28 cellular contexts compared by ENCODE assay signal in the genomic region with DNA sequence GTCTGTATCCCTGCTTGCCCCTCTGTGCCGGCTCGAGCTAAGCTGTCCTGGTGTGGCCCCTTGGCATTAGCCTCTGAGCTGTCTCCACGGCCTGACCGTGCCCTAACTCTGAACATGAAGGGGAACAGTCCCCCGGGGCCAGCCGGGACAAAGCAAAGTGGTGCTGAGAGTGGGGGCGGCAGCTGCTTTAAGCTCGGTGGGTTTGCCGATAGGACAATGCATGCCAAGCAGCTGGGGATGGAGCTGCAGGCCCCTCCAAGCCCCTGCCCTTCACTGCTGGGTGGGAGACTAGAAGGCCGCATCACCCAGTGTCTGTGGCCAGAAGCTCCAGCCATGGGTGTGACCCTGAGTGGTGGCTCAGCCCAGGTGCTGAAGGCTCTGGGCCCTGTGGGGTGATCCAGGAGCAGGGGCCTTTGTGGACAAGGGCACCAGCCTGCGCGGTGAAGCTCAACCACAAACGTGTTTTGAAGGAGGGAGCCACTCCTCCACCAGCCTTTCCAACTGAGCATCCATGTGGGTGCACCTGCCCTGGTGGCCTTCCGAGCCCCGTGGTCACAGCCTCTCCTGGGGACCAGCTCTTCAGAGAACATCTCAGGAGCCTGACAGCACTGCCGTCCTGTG.
DNase-seq lines count a peak whose midpoint lies in the region; ATAC-seq and TF ChIP-seq lines count a peak whose summit lies in the region.
"Had no signal": no experiment of that assay in that cellular context is flagged by ENCODE, and none has a peak within 500 bp of the region (broad histone marks: within the 10 kb centered on the region; RNA-seq: fewer than 3 reads in every experiment).

No MANE protein-coding gene starts in this region.

- no peak for ATAC-seq in activated CD8-positive, alpha-beta T cell treated with anti-CD3 and anti-CD28 coated beads, Interleukin-2, amount 10 ng/mL, durations not matched to agents 7 days and 5 days
- no peak for ATAC-seq in activated CD8-positive, alpha-beta T cell treated with anti-CD3 and anti-CD28 coated beads for 36 hours
- no peak for ATAC-seq in HG02623 (IDR thresholded peaks at IDR 0.05; ENCODE audit: unreplicated experiment)
- ATAC-seq: activated T-helper 17 cell treated with anti-CD3 and anti-CD28 coated beads, Interleukin-2, amount 50 U/mL, for 72 hours; right lobe of liver had no signal

- DNase-seq in activated CD8-positive, alpha-beta T cell treated with anti-CD3 and anti-CD28 coated beads, Interleukin-2, amount 10 ng/mL, durations not matched to agents 7 days and 5 days, result no peak
- no peak for DNase-seq in activated CD8-positive, alpha-beta T cell treated with anti-CD3 and anti-CD28 coated beads for 36 hours
- DNase-seq in Peyer's patch, result peak in 2 of 3 donors; percentile 37
- DNase-seq in mesenteric fat pad (ENCODE audit: low spot score), result peak; percentile 88
- DNase-seq in suprapubic skin (ENCODE audit: low spot score in 2 of 2), result peak; percentile 49 to 73
- no peak for DNase-seq in prostate gland (ENCODE audit: low spot score)
- DNase-seq in foreskin fibroblast, result no peak
- DNase-seq: activated CD4-positive, alpha-beta T cell treated with anti-CD3 and anti-CD28 coated beads for 48 hours; CD4-positive, alpha-beta T cell; colonic mucosa; effector CD8-positive, alpha-beta T cell; GM23248; HFFc6; hypothalamus; IMR-90; mesenchymal stem cell; NCI-H1048; NCI-H446; NCI-H82; SIG-M5; stimulated activated CD4-positive, alpha-beta T cell treated with anti-CD3 and anti-CD28 coated beads, Interleukin-12 subunit alpha, Interleukin-12 subunit beta, amount 100 ng/mL, for 4 hours; stimulated activated CD4-positive, alpha-beta T cell treated with anti-CD3 and anti-CD28 coated beads, Interleukin-4, amount 100 ng/mL, for 1 hour had no signal

- H3K4me3 Mint-ChIP-seq in activated CD8-positive, alpha-beta T cell treated with anti-CD3 and anti-CD28 coated beads, Interleukin-2, amount 10 ng/mL, durations not matched to agents 7 days and 5 days, result no peak overlapping the region
- H3K4me3 Mint-ChIP-seq in activated CD8-positive, alpha-beta T cell treated with anti-CD3 and anti-CD28 coated beads for 36 hours, result no peak overlapping the region
- H3K4me3 Mint-ChIP-seq: activated naive CD8-positive, alpha-beta T cell; activated T-helper 17 cell treated with anti-CD3 and anti-CD28 coated beads, Interleukin-2, amount 50 U/mL, for 72 hours; CD4-positive, alpha-beta T cell; HFFc6; neural progenitor cell had no signal

- peaks cover 0 to 2% (median 0%) of the 10 kb centered on the region in 4 donors for H3K4me1 ChIP-seq in Peyer's patch
- H3K4me1 ChIP-seq in suprapubic skin, result peaks cover 3% of the 10 kb centered on the region
- H3K4me1 ChIP-seq in prostate gland (replicated peaks), result no peaks in the 10 kb centered on the region
- H3K4me1 ChIP-seq: colonic mucosa, right lobe of liver had no signal

- H3K27ac Mint-ChIP-seq in activated CD8-positive, alpha-beta T cell treated with anti-CD3 and anti-CD28 coated beads, Interleukin-2, amount 10 ng/mL, durations not matched to agents 7 days and 5 days, result peak overlapping the region; percentile 8
- H3K27ac Mint-ChIP-seq in activated CD8-positive, alpha-beta T cell treated with anti-CD3 and anti-CD28 coated beads for 36 hours, result no peak overlapping the region
- H3K27ac Mint-ChIP-seq: activated naive CD8-positive, alpha-beta T cell; activated T-helper 17 cell treated with anti-CD3 and anti-CD28 coated beads, Interleukin-2, amount 50 U/mL, for 72 hours; CD4-positive, alpha-beta T cell; HFFc6 had no signal

- H3K4me3 ChIP-seq in Peyer's patch (no peak overlapping the region), suprapubic skin (no peak overlapping the region), prostate gland (no peak overlapping the region), foreskin fibroblast (ENCODE audit: low read depth in 1 of 2, low read length in 2 of 2) (no peak overlapping the region)
- H3K4me3 ChIP-seq: colonic mucosa, GM23248, neural progenitor cell, right lobe of liver had no signal

- H3K27me3 Mint-ChIP-seq in activated CD8-positive, alpha-beta T cell treated with anti-CD3 and anti-CD28 coated beads, Interleukin-2, amount 10 ng/mL, durations not matched to agents 7 days and 5 days (ENCODE audit: low read depth), result peaks cover 3% of the 10 kb centered on the region
- H3K27me3 Mint-ChIP-seq in activated CD8-positive, alpha-beta T cell treated with anti-CD3 and anti-CD28 coated beads for 36 hours, result no peaks in the 10 kb centered on the region
- H3K27me3 Mint-ChIP-seq: activated naive CD8-positive, alpha-beta T cell; activated T-helper 17 cell treated with anti-CD3 and anti-CD28 coated beads, Interleukin-2, amount 50 U/mL, for 72 hours; CD4-positive, alpha-beta T cell had no signal

- POLR2A ChIA-PET in activated CD8-positive, alpha-beta T cell treated with anti-CD3 and anti-CD28 coated beads, Interleukin-2, amount 10 ng/mL, durations not matched to agents 7 days and 5 days (lab: Charles Lee), result no interaction called here
- POLR2A ChIA-PET in activated CD8-positive, alpha-beta T cell treated with anti-CD3 and anti-CD28 coated beads for 36 hours (lab: Charles Lee), result interaction anchor here (0.8 to 1.3 kb wide), 2 partner anchors 44 to 294 kb away, joined by 3 read pairs; no protein-coding TSS in a partner anchor

- H3K4me1 Mint-ChIP-seq in activated CD8-positive, alpha-beta T cell treated with anti-CD3 and anti-CD28 coated beads, Interleukin-2, amount 10 ng/mL, durations not matched to agents 7 days and 5 days (ENCODE audit: low read depth), result peaks cover 41% of the 10 kb centered on the region
- peaks cover 30% of the 10 kb centered on the region for H3K4me1 Mint-ChIP-seq in activated CD8-positive, alpha-beta T cell treated with anti-CD3 and anti-CD28 coated beads for 36 hours (ENCODE audit: low read depth)

- TF ChIP-seq POLR2A in Peyer's patch (IDR thresholded peaks at IDR 0.05), result no peak
- TF ChIP-seq POLR2A in suprapubic skin (IDR thresholded peaks at IDR 0.05), result no peak
- TF ChIP-seq POLR2A in prostate gland (IDR thresholded peaks at IDR 0.05), result no peak

- no peak overlapping the region for H3K27ac ChIP-seq in Peyer's patch
- H3K27ac ChIP-seq in suprapubic skin, result no peak overlapping the region
- H3K27ac ChIP-seq in prostate gland, result no peak overlapping the region
- H3K27ac ChIP-seq: colonic mucosa, epithelial cell of prostate, GM23248, neural progenitor cell, right lobe of liver had no signal

- no peaks in the 10 kb centered on the region for H3K36me3 Mint-ChIP-seq in activated CD8-positive, alpha-beta T cell treated with anti-CD3 and anti-CD28 coated beads, Interleukin-2, amount 10 ng/mL, durations not matched to agents 7 days and 5 days (ENCODE audit: low read depth)
- no peaks in the 10 kb centered on the region for H3K36me3 Mint-ChIP-seq in activated CD8-positive, alpha-beta T cell treated with anti-CD3 and anti-CD28 coated beads for 36 hours (ENCODE audit: low read depth)
- H3K36me3 Mint-ChIP-seq: activated naive CD8-positive, alpha-beta T cell; neural progenitor cell had no signal

- no peaks in the 10 kb centered on the region for H3K9me3 ChIP-seq in Peyer's patch
- H3K9me3 ChIP-seq in suprapubic skin, result no peaks in the 10 kb centered on the region
- H3K9me3 ChIP-seq in prostate gland, result no peaks in the 10 kb centered on the region
- H3K9me3 ChIP-seq: colonic mucosa, right lobe of liver had no signal

- TF ChIP-seq CTCF in activated CD8-positive, alpha-beta T cell treated with anti-CD3 and anti-CD28 coated beads for 36 hours (IDR thresholded peaks at IDR 0.05), result no peak
- TF ChIP-seq CTCF in Peyer's patch (IDR thresholded peaks at IDR 0.05) (no peak), suprapubic skin (IDR thresholded peaks at IDR 0.05) (no peak), prostate gland (IDR thresholded peaks at IDR 0.05) (no peak), foreskin fibroblast (IDR thresholded peaks at IDR 0.05; ENCODE audit: low read depth, low read length) (no peak)

- no peaks in the 10 kb centered on the region for H3K27me3 ChIP-seq in Peyer's patch
- H3K27me3 ChIP-seq in suprapubic skin, result peaks cover 3% of the 10 kb centered on the region
- H3K27me3 ChIP-seq in prostate gland (replicated peaks; ENCODE audit: insufficient read depth), result no peaks in the 10 kb centered on the region
- H3K27me3 ChIP-seq: colonic mucosa, neural progenitor cell, right lobe of liver had no signal

- WGBS in suprapubic skin, result 87% methylated on average over 4 of the region's 16 CpGs
- 96% methylated on average over 16 of the region's 16 CpGs for WGBS in prostate gland

- H3K9me3 Mint-ChIP-seq in activated CD8-positive, alpha-beta T cell treated with anti-CD3 and anti-CD28 coated beads, Interleukin-2, amount 10 ng/mL, durations not matched to agents 7 days and 5 days (ENCODE audit: insufficient read depth), result no peaks in the 10 kb centered on the region
- no peaks in the 10 kb centered on the region for H3K9me3 Mint-ChIP-seq in activated CD8-positive, alpha-beta T cell treated with anti-CD3 and anti-CD28 coated beads for 36 hours
- H3K9me3 Mint-ChIP-seq: activated T-helper 17 cell treated with anti-CD3 and anti-CD28 coated beads, Interleukin-2, amount 50 U/mL, for 72 hours; CD4-positive, alpha-beta T cell; neural progenitor cell had no signal

- intact Hi-C loops in activated CD8-positive, alpha-beta T cell treated with anti-CD3 and anti-CD28 coated beads for 36 hours (cut with micrococcal nuclease), result loop anchor here (5.0 kb wide), 1 partner anchor 298 kb away; a partner anchor contains a TSS
- intact Hi-C loops in prostate gland (cut with DNase I), result no loop called here

- H3K36me3 ChIP-seq in Peyer's patch (no peaks in the 10 kb centered on the region), suprapubic skin (no peaks in the 10 kb centered on the region), prostate gland (no peaks in the 10 kb centered on the region)
- H3K36me3 ChIP-seq: colonic mucosa, neural progenitor cell, right lobe of liver had no signal

- CTCF ChIA-PET in activated CD8-positive, alpha-beta T cell treated with anti-CD3 and anti-CD28 coated beads, Interleukin-2, amount 10 ng/mL, durations not matched to agents 7 days and 5 days (lab: Charles Lee), result interaction anchor here (0.9 to 1.8 kb wide), 2 partner anchors 10 to 204 kb away, joined by 3 to 4 read pairs; no protein-coding TSS in a partner anchor
- CTCF ChIA-PET in activated CD8-positive, alpha-beta T cell treated with anti-CD3 and anti-CD28 coated beads for 36 hours (lab: Charles Lee), result interaction anchor here (1.5 kb wide), 1 partner anchor 162 kb away, joined by 3 read pairs; no protein-coding TSS in a partner anchor

- TF ChIP-seq EP300 in suprapubic skin (IDR thresholded peaks at IDR 0.05), result no peak

Comparison
In these comparisons a context has a peak if more than half of its experiments do, and no peak if none do; other contexts are left out.
1. DNase-seq: peak in Peyer's patch (2 of 3), mesenteric fat pad (single experiment) and suprapubic skin (2 of 2); none in activated CD8-positive, alpha-beta T cell treated with anti-CD3 and anti-CD28 coated beads, Interleukin-2, amount 10 ng/mL, durations not matched to agents 7 days and 5 days (single experiment), activated CD8-positive, alpha-beta T cell treated with anti-CD3 and anti-CD28 coated beads for 36 hours (single experiment), prostate gland (single experiment) and foreskin fibroblast (0 of 2).